1 cellular context compared by ENCODE assay signal in the genomic region with DNA sequence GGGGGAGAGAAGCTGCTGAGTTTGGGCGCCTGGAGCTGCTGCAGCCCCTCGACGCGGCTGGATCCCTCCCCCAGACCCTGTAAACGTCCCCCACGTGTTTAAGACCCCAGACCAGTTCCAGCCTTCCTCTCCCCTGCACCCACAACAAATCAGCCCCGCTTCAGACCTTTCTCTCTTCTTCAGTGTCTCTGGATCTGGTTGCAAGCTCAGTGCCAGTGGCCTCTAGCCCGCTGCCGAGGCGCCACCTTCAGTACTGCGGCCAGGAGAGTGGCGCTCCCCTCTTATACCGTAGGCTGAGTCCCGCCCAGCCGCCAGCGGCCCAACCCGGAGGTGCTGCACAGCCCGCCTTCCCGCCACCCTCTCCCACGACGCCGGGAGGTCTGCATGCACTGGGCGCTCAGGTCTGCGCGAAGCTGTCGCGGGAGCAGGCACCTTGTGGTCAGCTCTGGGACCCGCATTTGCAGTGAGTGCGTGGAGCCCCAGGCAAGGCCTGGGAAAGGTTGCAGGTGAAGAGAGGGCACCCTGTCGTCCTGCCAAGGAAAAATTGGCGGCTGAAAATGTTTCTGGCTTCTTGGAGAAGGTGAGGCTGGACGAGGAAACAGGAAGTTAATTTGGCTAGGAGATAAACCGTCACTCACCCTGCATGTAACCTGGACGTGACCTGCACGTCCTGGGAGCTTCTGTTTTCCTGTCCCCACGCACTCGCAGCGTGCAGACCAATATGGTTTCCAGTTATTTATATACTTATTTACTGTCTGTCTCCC.
TF ChIP-seq lines count a peak whose summit lies in the region.

Gene C2CD4B (minus strand): TSS at position 257 of the 764 bp plus-strand sequence. CDS start 301 bp downstream, outside the sequence.

TF ChIP-seq in WTC11, 78 proteins besides CTCF, POLR2A, EP300 and RAD21 (continued from another document and continues in another):
- TF ChIP-seq, protein P1, sequence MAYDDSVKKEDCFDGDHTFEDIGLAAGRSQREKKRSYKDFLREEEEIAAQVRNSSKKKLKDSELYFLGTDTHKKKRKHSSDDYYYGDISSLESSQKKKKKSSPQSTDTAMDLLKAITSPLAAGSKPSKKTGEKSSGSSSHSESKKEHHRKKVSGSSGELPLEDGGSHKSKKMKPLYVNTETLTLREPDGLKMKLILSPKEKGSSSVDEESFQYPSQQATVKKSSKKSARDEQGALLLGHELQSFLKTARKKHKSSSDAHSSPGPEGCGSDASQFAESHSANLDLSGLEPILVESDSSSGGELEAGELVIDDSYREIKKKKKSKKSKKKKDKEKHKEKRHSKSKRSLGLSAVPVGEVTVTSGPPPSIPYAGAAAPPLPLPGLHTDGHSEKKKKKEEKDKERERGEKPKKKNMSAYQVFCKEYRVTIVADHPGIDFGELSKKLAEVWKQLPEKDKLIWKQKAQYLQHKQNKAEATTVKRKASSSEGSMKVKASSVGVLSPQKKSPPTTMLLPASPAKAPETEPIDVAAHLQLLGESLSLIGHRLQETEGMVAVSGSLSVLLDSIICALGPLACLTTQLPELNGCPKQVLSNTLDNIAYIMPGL (CRISPR knock-in tag; IDR thresholded peaks at IDR 0.05) = peak; percentile 85; the same call in 1 of the 2 replicates
- peak; percentile 75; the same call in 1 of the 2 replicates for TF ChIP-seq ATF3 (CRISPR knock-in tag; conservative IDR thresholded peaks at IDR 0.05)
- no peak for TF ChIP-seq PRRX2 (CRISPR knock-in tag; IDR thresholded peaks at IDR 0.05)
- peak; percentile 46; the same call in 1 of the 2 replicates for TF ChIP-seq CREM (CRISPR knock-in tag; IDR thresholded peaks at IDR 0.05)
- TF ChIP-seq IRF2 (CRISPR knock-in tag; IDR thresholded peaks at IDR 0.05; ENCODE audit: borderline replicate concordance, low read depth) = peak; percentile 44; the same call in 1 of the 2 replicates
- TF ChIP-seq, protein P2, sequence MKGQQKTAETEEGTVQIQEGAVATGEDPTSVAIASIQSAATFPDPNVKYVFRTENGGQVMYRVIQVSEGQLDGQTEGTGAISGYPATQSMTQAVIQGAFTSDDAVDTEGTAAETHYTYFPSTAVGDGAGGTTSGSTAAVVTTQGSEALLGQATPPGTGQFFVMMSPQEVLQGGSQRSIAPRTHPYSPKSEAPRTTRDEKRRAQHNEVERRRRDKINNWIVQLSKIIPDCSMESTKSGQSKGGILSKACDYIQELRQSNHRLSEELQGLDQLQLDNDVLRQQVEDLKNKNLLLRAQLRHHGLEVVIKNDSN (CRISPR knock-in tag; IDR thresholded peaks at IDR 0.05) = peak; percentile 56; the same call in 1 of the 2 replicates
- TF ChIP-seq NFYB (CRISPR knock-in tag; conservative IDR thresholded peaks at IDR 0.05; ENCODE audit: low read depth) = peak; percentile 53
- TF ChIP-seq PRDM15 (CRISPR knock-in tag; IDR thresholded peaks at IDR 0.05) = peak; percentile 19; the same call in 1 of the 2 replicates
- no peak for TF ChIP-seq EMX1 (CRISPR knock-in tag; IDR thresholded peaks at IDR 0.05)
- peak; percentile 70 for TF ChIP-seq ZNF263 (CRISPR knock-in tag; IDR thresholded peaks at IDR 0.05; ENCODE audit: low read depth)
- 0 out of 2 replicates have a peak, but pooled peaks have one; percentile 79 for TF ChIP-seq ZBTB21 (CRISPR knock-in tag; IDR thresholded peaks at IDR 0.05; ENCODE audit: borderline replicate concordance)
- 0 out of 2 replicates have a peak, but pooled peaks have one; percentile 67 for TF ChIP-seq SP1 (CRISPR knock-in tag; conservative IDR thresholded peaks at IDR 0.05)
- TF ChIP-seq MXD4 (CRISPR knock-in tag; IDR thresholded peaks at IDR 0.05; ENCODE audit: borderline replicate concordance) = no peak
- TF ChIP-seq ERG (CRISPR knock-in tag; IDR thresholded peaks at IDR 0.05) = no peak
- TF ChIP-seq, protein P3, sequence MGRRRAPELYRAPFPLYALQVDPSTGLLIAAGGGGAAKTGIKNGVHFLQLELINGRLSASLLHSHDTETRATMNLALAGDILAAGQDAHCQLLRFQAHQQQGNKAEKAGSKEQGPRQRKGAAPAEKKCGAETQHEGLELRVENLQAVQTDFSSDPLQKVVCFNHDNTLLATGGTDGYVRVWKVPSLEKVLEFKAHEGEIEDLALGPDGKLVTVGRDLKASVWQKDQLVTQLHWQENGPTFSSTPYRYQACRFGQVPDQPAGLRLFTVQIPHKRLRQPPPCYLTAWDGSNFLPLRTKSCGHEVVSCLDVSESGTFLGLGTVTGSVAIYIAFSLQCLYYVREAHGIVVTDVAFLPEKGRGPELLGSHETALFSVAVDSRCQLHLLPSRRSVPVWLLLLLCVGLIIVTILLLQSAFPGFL (CRISPR knock-in tag; IDR thresholded peaks at IDR 0.05; ENCODE audit: borderline replicate concordance) = no peak
- TF ChIP-seq, protein P4, sequence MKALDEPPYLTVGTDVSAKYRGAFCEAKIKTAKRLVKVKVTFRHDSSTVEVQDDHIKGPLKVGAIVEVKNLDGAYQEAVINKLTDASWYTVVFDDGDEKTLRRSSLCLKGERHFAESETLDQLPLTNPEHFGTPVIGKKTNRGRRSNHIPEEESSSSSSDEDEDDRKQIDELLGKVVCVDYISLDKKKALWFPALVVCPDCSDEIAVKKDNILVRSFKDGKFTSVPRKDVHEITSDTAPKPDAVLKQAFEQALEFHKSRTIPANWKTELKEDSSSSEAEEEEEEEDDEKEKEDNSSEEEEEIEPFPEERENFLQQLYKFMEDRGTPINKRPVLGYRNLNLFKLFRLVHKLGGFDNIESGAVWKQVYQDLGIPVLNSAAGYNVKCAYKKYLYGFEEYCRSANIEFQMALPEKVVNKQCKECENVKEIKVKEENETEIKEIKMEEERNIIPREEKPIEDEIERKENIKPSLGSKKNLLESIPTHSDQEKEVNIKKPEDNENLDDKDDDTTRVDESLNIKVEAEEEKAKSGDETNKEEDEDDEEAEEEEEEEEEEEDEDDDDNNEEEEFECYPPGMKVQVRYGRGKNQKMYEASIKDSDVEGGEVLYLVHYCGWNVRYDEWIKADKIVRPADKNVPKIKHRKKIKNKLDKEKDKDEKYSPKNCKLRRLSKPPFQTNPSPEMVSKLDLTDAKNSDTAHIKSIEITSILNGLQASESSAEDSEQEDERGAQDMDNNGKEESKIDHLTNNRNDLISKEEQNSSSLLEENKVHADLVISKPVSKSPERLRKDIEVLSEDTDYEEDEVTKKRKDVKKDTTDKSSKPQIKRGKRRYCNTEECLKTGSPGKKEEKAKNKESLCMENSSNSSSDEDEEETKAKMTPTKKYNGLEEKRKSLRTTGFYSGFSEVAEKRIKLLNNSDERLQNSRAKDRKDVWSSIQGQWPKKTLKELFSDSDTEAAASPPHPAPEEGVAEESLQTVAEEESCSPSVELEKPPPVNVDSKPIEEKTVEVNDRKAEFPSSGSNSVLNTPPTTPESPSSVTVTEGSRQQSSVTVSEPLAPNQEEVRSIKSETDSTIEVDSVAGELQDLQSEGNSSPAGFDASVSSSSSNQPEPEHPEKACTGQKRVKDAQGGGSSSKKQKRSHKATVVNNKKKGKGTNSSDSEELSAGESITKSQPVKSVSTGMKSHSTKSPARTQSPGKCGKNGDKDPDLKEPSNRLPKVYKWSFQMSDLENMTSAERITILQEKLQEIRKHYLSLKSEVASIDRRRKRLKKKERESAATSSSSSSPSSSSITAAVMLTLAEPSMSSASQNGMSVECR (CRISPR knock-in tag; IDR thresholded peaks at IDR 0.05; ENCODE audit: borderline replicate concordance) = peak; percentile 76
- TF ChIP-seq ELF4 (CRISPR knock-in tag; IDR thresholded peaks at IDR 0.05; ENCODE audit: low read depth) = peak; percentile 75; the same call in 1 of the 2 replicates
- no peak for TF ChIP-seq ZNF671 (CRISPR knock-in tag; IDR thresholded peaks at IDR 0.05)
- TF ChIP-seq ZNF512 (CRISPR knock-in tag; IDR thresholded peaks at IDR 0.05; ENCODE audit: borderline replicate concordance) = no peak
- TF ChIP-seq MYBL2 (CRISPR knock-in tag; IDR thresholded peaks at IDR 0.05) = peak; percentile 46; the same call in 1 of the 2 replicates
- TF ChIP-seq CREB1 (CRISPR knock-in tag; IDR thresholded peaks at IDR 0.05) = peak; percentile 79; the same call in 1 of the 2 replicates
- no peak for TF ChIP-seq HMGA2 (CRISPR knock-in tag; IDR thresholded peaks at IDR 0.05)
- TF ChIP-seq ATF1 (CRISPR knock-in tag; IDR thresholded peaks at IDR 0.05) = 0 out of 2 replicates have a peak, but pooled peaks have one; percentile 32
- TF ChIP-seq NFATC4 (CRISPR knock-in tag; IDR thresholded peaks at IDR 0.05) = no peak
- TF ChIP-seq RORB (CRISPR knock-in tag; IDR thresholded peaks at IDR 0.05) = no peak
- peak; percentile 59 for TF ChIP-seq TP53 (CRISPR knock-in tag; IDR thresholded peaks at IDR 0.05)
- TF ChIP-seq GRHL2 (CRISPR knock-in tag; IDR thresholded peaks at IDR 0.05; ENCODE audit: insufficient replicate concordance, severe bottlenecking) = no peak
- TF ChIP-seq, protein P5, sequence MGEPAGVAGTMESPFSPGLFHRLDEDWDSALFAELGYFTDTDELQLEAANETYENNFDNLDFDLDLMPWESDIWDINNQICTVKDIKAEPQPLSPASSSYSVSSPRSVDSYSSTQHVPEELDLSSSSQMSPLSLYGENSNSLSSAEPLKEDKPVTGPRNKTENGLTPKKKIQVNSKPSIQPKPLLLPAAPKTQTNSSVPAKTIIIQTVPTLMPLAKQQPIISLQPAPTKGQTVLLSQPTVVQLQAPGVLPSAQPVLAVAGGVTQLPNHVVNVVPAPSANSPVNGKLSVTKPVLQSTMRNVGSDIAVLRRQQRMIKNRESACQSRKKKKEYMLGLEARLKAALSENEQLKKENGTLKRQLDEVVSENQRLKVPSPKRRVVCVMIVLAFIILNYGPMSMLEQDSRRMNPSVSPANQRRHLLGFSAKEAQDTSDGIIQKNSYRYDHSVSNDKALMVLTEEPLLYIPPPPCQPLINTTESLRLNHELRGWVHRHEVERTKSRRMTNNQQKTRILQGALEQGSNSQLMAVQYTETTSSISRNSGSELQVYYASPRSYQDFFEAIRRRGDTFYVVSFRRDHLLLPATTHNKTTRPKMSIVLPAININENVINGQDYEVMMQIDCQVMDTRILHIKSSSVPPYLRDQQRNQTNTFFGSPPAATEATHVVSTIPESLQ (CRISPR knock-in tag; IDR thresholded peaks at IDR 0.05) = no peak
- TF ChIP-seq ZNF317 (CRISPR knock-in tag; IDR thresholded peaks at IDR 0.05; ENCODE audit: borderline replicate concordance, low read depth) = peak; percentile 69
- TF ChIP-seq ESRRA (CRISPR knock-in tag; IDR thresholded peaks at IDR 0.05; ENCODE audit: borderline replicate concordance) = peak; percentile 70; the same call in 1 of the 2 replicates
- peak; percentile 81 for TF ChIP-seq ZNF138 (CRISPR knock-in tag; conservative IDR thresholded peaks at IDR 0.05)
- no peak for TF ChIP-seq SMAD4 (CRISPR knock-in tag; IDR thresholded peaks at IDR 0.05)
- TF ChIP-seq, protein P6, sequence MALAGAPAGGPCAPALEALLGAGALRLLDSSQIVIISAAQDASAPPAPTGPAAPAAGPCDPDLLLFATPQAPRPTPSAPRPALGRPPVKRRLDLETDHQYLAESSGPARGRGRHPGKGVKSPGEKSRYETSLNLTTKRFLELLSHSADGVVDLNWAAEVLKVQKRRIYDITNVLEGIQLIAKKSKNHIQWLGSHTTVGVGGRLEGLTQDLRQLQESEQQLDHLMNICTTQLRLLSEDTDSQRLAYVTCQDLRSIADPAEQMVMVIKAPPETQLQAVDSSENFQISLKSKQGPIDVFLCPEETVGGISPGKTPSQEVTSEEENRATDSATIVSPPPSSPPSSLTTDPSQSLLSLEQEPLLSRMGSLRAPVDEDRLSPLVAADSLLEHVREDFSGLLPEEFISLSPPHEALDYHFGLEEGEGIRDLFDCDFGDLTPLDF (CRISPR knock-in tag; IDR thresholded peaks at IDR 0.05) = peak; percentile 69; the same call in 1 of the 2 replicates
